ENCODE assay signal across 18 cellular contexts in genomic region chr11:45590743-45591142, GRCh38.
A peak's percentile ranks its signal among the peaks of the same experiment; 100 is the strongest.
DNase-seq lines count a peak whose midpoint lies in the region; TF ChIP-seq lines count a peak whose summit lies in the region.
"Had no signal": no experiment of that assay in that cellular context is flagged by ENCODE, and none has a peak within 500 bp of the region (broad histone marks: within the 10 kb centered on the region; RNA-seq: fewer than 3 reads in every experiment).

No MANE protein-coding gene starts in this region.

- no peaks in the 10 kb centered on the region for H3K36me3 Mint-ChIP-seq in activated CD4-positive, alpha-beta T cell treated with anti-CD3 and anti-CD28 coated beads, Interleukin-2, amount 10 ng/mL, durations not matched to agents 24 days and 14 days (ENCODE audit: low read depth)

- H3K4me3 Mint-ChIP-seq in activated CD4-positive, alpha-beta T cell treated with anti-CD3 and anti-CD28 coated beads, Interleukin-2, amount 10 ng/mL, durations not matched to agents 24 days and 14 days: no peak overlapping the region
- H3K4me3 Mint-ChIP-seq: nephron progenitor cell had no signal

- H3K4me1 ChIP-seq in A673 (ENCODE audit: insufficient read depth, low read length, poor library complexity, severe bottlenecking): no peaks in the 10 kb centered on the region
- H3K4me1 ChIP-seq: Caco-2, tibial nerve had no signal

- no peak overlapping the region for H3K27ac ChIP-seq in A673 (ENCODE audit: low read depth, low read length, poor library complexity, severe bottlenecking)
- H3K27ac ChIP-seq: brain microvascular endothelial cell, tibial nerve, WERI-Rb-1 had no signal

- TF ChIP-seq CTCF in A673 (conservative IDR thresholded peaks at IDR 0.05; ENCODE audit: low read depth, low read length): no peak

- H3K27me3 ChIP-seq in A673 (replicated peaks; ENCODE audit: insufficient read depth, low read depth, low read length, poor library complexity): peaks cover 3% of the 10 kb centered on the region
- H3K27me3 ChIP-seq: brain microvascular endothelial cell, tibial nerve had no signal

- no peaks in the 10 kb centered on the region for H3K9me3 Mint-ChIP-seq in activated CD4-positive, alpha-beta T cell treated with anti-CD3 and anti-CD28 coated beads, Interleukin-2, amount 10 ng/mL, durations not matched to agents 24 days and 14 days
- H3K9me3 Mint-ChIP-seq: nephron progenitor cell had no signal

- H3K27ac Mint-ChIP-seq in activated CD4-positive, alpha-beta T cell treated with anti-CD3 and anti-CD28 coated beads, Interleukin-2, amount 10 ng/mL, durations not matched to agents 24 days and 14 days: no peak overlapping the region
- H3K27ac Mint-ChIP-seq: nephron progenitor cell had no signal

- POLR2A ChIA-PET in A673 (lab: Charles Lee; ENCODE audit: low non-redundant PET): interaction anchor here (0.6 kb wide), 1 partner anchor 1291 kb away, joined by 5 read pairs; no protein-coding TSS in a partner anchor

- peaks cover 5% of the 10 kb centered on the region for H3K27me3 Mint-ChIP-seq in activated CD4-positive, alpha-beta T cell treated with anti-CD3 and anti-CD28 coated beads, Interleukin-2, amount 10 ng/mL, durations not matched to agents 24 days and 14 days

- no peak overlapping the region for H3K4me3 ChIP-seq in A673 (ENCODE audit: low read depth, low read length, poor library complexity, severe bottlenecking)
- H3K4me3 ChIP-seq: tibial nerve had no signal

- peak; percentile 62 for DNase-seq in NCI-H82 (lab: John Stamatoyannopoulos, UW)
- DNase-seq in NCI-H82 treated with DMSO at 0.1 percent for 48 hours (lab: John Stamatoyannopoulos, UW; ENCODE audit: unreplicated experiment): no peak
- DNase-seq in NCI-H446 treated with DMSO at 0.1 percent for 48 hours (lab: John Stamatoyannopoulos, UW): peak; percentile 44
- DNase-seq in fibroblast of peridontal ligament (ENCODE audit: extremely low read depth): peak; percentile 1
- peak; percentile 29 for DNase-seq in superior temporal gyrus (ENCODE audit: extremely low spot score)
- no peak for DNase-seq in A673 (ENCODE audit: low spot score)
- DNase-seq in stimulated activated CD4-positive, alpha-beta T cell treated with anti-CD3 and anti-CD28 coated beads, Interleukin-12 subunit alpha, Interleukin-12 subunit beta, amount 100 ng/mL, for 4 hours: no peak
- DNase-seq in activated CD4-positive, alpha-beta T cell treated with anti-CD3 and anti-CD28 coated beads, Interleukin-2, amount 10 ng/mL, durations not matched to agents 24 days and 14 days: no peak
- DNase-seq: activated gamma-delta T cell treated with Interleukin-2 at 50 U/mL for 16 hours; brain microvascular endothelial cell; Caco-2; effector CD4-positive, alpha-beta T cell; foreskin fibroblast; MV-4-11; nephron progenitor cell; retina; WERI-Rb-1 had no signal

- BruUV-seq in A673 (replicated peaks; lab: Mats Ljungman, UMichigan): no TSS peak

- H3K9me3 ChIP-seq in A673 (ENCODE audit: low read depth, low read length, poor library complexity, severe bottlenecking): no peaks in the 10 kb centered on the region
- H3K9me3 ChIP-seq: Caco-2, tibial nerve had no signal

- H3K4me1 Mint-ChIP-seq in activated CD4-positive, alpha-beta T cell treated with anti-CD3 and anti-CD28 coated beads, Interleukin-2, amount 10 ng/mL, durations not matched to agents 24 days and 14 days: no peaks in the 10 kb centered on the region
- H3K4me1 Mint-ChIP-seq: nephron progenitor cell had no signal

- intact Hi-C loops in A673 (cut with micrococcal nuclease; ENCODE audit: unreplicated experiment): no loop called here
- intact Hi-C loops in activated CD4-positive, alpha-beta T cell treated with anti-CD3 and anti-CD28 coated beads, Interleukin-2, amount 10 ng/mL, durations not matched to agents 24 days and 14 days (cut with micrococcal nuclease): no loop called here

- CTCF ChIA-PET in A673 (lab: Charles Lee): interaction anchor here (1.2 kb wide), 1 partner anchor 181 kb away, joined by 4 read pairs; no protein-coding TSS in a partner anchor

- no peaks in the 10 kb centered on the region for H3K36me3 ChIP-seq in A673 (ENCODE audit: insufficient read depth, low read length, poor library complexity, severe bottlenecking)
- H3K36me3 ChIP-seq: brain microvascular endothelial cell, tibial nerve, WERI-Rb-1 had no signal

Comparison
In these comparisons a context has a peak if more than half of its experiments do, and no peak if none do; other contexts are left out.
1. DNase-seq: peak in NCI-H82 (single experiment), NCI-H446 treated with DMSO at 0.1 percent for 48 hours (single experiment), fibroblast of peridontal ligament (single experiment) and superior temporal gyrus (single experiment); none in NCI-H82 treated with DMSO at 0.1 percent for 48 hours (single experiment), A673 (single experiment), stimulated activated CD4-positive, alpha-beta T cell treated with anti-CD3 and anti-CD28 coated beads, Interleukin-12 subunit alpha, Interleukin-12 subunit beta, amount 100 ng/mL, for 4 hours (single experiment) and activated CD4-positive, alpha-beta T cell treated with anti-CD3 and anti-CD28 coated beads, Interleukin-2, amount 10 ng/mL, durations not matched to agents 24 days and 14 days (single experiment).